ENCODE assay signal across 8 cellular contexts in the genomic region with DNA sequence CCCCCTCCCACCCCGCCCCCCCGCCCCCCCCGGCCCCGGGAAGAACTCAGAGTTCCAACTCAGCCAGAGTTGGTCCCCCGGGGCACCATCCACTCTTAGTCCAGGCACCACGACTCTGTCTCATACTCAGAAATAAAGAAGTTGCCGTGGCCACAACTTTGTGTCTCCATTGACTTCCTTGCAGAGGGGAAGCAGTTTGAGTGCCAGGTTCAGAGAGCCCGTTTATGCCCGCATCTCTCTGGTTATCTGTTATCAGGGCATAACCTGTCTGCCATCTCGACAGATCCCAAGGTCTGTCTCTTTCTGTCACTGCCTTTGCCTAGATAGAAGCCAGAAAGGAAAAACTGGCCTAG. TPM values are rescaled to one million over a fixed set of nuclear protein-coding genes. Genes with fewer than 3 reads are reported as not detected.
DNase-seq lines count a peak whose midpoint lies in the region; ATAC-seq and TF ChIP-seq lines count a peak whose summit lies in the region.

No MANE protein-coding gene starts in this region.

- peaks cover 23% of the 10 kb centered on the region for H3K36me3 ChIP-seq in right atrium auricular region
- no peaks in the 10 kb centered on the region for H3K36me3 ChIP-seq in endocrine pancreas (ENCODE audit: control insufficient read depth, insufficient read depth, low read length)
- peaks cover 25% of the 10 kb centered on the region for H3K36me3 ChIP-seq in neutrophil

- H3K9me3 ChIP-seq in right atrium auricular region: no peaks in the 10 kb centered on the region
- no peaks in the 10 kb centered on the region for H3K9me3 ChIP-seq in endocrine pancreas (ENCODE audit: control insufficient read depth, low read length)
- no peaks in the 10 kb centered on the region for H3K9me3 ChIP-seq in neutrophil

- H3K4me3 ChIP-seq in right atrium auricular region (peak overlapping the region; percentile 84 to 92), endocrine pancreas (ENCODE audit: control insufficient read depth, insufficient read depth, low read length) (peak overlapping the region; percentile 94), neutrophil (ENCODE audit: low read depth in 1 of 2, low read length in 1 of 2) (peak overlapping the region; percentile 80 to 95)

- ATAC-seq in GM18517 (IDR thresholded peaks at IDR 0.05; ENCODE audit: unreplicated experiment): no peak
- ATAC-seq in GM21390 (IDR thresholded peaks at IDR 0.05; ENCODE audit: unreplicated experiment): no peak

- H3K4me1 ChIP-seq in right atrium auricular region (peaks cover 0 to 31% of the 10 kb centered on the region in 2 donors), endocrine pancreas (ENCODE audit: control insufficient read depth, insufficient read depth, low read length) (peaks cover 7% of the 10 kb centered on the region), neutrophil (ENCODE audit: control insufficient read depth in 1 of 2, insufficient read depth in 1 of 2, low read depth in 1 of 2, low read length in 1 of 2) (peaks cover 22 to 24% of the 10 kb centered on the region in 2 experiments)

- DNase-seq in right atrium auricular region (ENCODE audit: low spot score): no peak
- no peak for DNase-seq in cardiac septum (ENCODE audit: low spot score)
- DNase-seq in OCI-M1 (lab: John Stamatoyannopoulos, UW): peak; percentile 70
- no peak for DNase-seq in mucosa of gallbladder (ENCODE audit: low spot score)

- H3K27me3 ChIP-seq in right atrium auricular region (no peaks in the 10 kb centered on the region), endocrine pancreas (ENCODE audit: control insufficient read depth, insufficient read depth, low read length) (no peaks in the 10 kb centered on the region), neutrophil (peaks cover 6% of the 10 kb centered on the region)

- H3K9ac ChIP-seq in endocrine pancreas (ENCODE audit: control insufficient read depth, insufficient read depth, low read length): peak overlapping the region; percentile 84

- TF ChIP-seq CTCF in right atrium auricular region (IDR thresholded peaks at IDR 0.05): no peak
- no peak for TF ChIP-seq CTCF in neutrophil (IDR thresholded peaks at IDR 0.05)

- H3K27ac ChIP-seq in right atrium auricular region (peak overlapping the region; percentile 98 to 99), neutrophil (peak overlapping the region; percentile 95)

- intact Hi-C loops in cardiac septum (cut with DNase I): no loop called here

RNA-seq across cellular contexts. Expression of gene CDC5L, which starts 0.6 kb away (rescaled TPM):
- total RNA-seq in right atrium auricular region (10 to 100 TPM; 16.4 to 16.5 TPM), cardiac septum (20.7 TPM), mucosa of gallbladder (18.8 TPM)

RNA-seq across cellular contexts. Expression of gene SPATS1, which starts 45.7 kb away (rescaled TPM):
- total RNA-seq in right atrium auricular region: not detected
- not detected for total RNA-seq in cardiac septum
- not detected for total RNA-seq in mucosa of gallbladder
